Comparison of ENCODE assay signal across 9 cellular contexts in genomic region chr2:160205511-160205910, GRCh38. TPM values are rescaled to one million over a fixed set of nuclear protein-coding genes. Genes with fewer than 3 reads are reported as not detected.
DNase-seq lines count a peak whose midpoint lies in the region; ATAC-seq and TF ChIP-seq lines count a peak whose summit lies in the region.
"Had no signal": no experiment of that assay in that cellular context is flagged by ENCODE, and none has a peak within 500 bp of the region (broad histone marks: within the 10 kb centered on the region; RNA-seq: fewer than 3 reads in every experiment).

No MANE protein-coding gene starts in this region.

- H3K4ac ChIP-seq in IMR-90 (ENCODE audit: low read depth, low read length): peak overlapping the region; percentile 78

- H2BK20ac ChIP-seq in IMR-90 (ENCODE audit: low read depth, low read length): peak overlapping the region; percentile 89

- CTCF ChIA-PET in IMR-90 (lab: Yijun Ruan, JAX): interaction anchor here (0.6 to 1.3 kb wide), 2 partner anchors 94 to 96 kb away, joined by 3 to 6 read pairs; no protein-coding TSS in a partner anchor

- H2BK15ac ChIP-seq in IMR-90 (ENCODE audit: low read depth, low read length): peak overlapping the region; percentile 67; the same call in 2 of the 3 replicates

- H4K20me1 ChIP-seq in IMR-90 (ENCODE audit: insufficient read depth, low read length): no peaks in the 10 kb centered on the region
- H4K20me1 ChIP-seq in neural progenitor cell (ENCODE audit: low read depth): no peaks in the 10 kb centered on the region

- no peak for TF ChIP-seq POLR2A in IMR-90 (IDR thresholded peaks at IDR 0.05; ENCODE audit: low read depth, low read length)

- H3K4me3 Mint-ChIP-seq in chondrocyte (ENCODE audit: unreplicated experiment) (peak overlapping the region; percentile 61), neural progenitor cell (no peak overlapping the region)

- POLR2A ChIA-PET in IMR-90 (lab: Charles Lee; ENCODE audit: unreplicated experiment): no interaction called here

- intact Hi-C loops in IMR-90 (cut with micrococcal nuclease): no loop called here
- intact Hi-C loops in mucosa of descending colon (cut with DNase I, micrococcal nuclease): no loop called here
- intact Hi-C loops in head of caudate nucleus (cut with DNase I): no loop called here

- H3K27ac ChIP-seq in ACC112 (ENCODE audit: low read depth, low read length) (peak overlapping the region; percentile 94), IMR-90 (ENCODE audit: insufficient read depth, low read length) (0 out of 2 replicates have a peak overlapping the region, but pooled peaks have one; percentile 6), neural progenitor cell (no peak overlapping the region)

- H2AFZ ChIP-seq in ACC112 (ENCODE audit: low read length, unreplicated experiment) (peak overlapping the region; percentile 72), IMR-90 (replicated peaks; ENCODE audit: low read length, poor library complexity) (peak overlapping the region; percentile 80), neural progenitor cell (replicated peaks) (no peak overlapping the region)

- DNase-seq in IMR-90: peak; percentile 97
- no peak for DNase-seq in chondrocyte (ENCODE audit: low spot score)
- peak; percentile 64 to 82 (median 80) for DNase-seq in mucosa of descending colon
- no peak for DNase-seq in OCI-M2 (lab: John Stamatoyannopoulos, UW; ENCODE audit: unreplicated experiment)
- no peak for DNase-seq in amygdala (lab: John Stamatoyannopoulos, UW)
- no peak for DNase-seq in head of caudate nucleus
- DNase-seq in neural progenitor cell (ENCODE audit: low spot score): no peak

- H4K8ac ChIP-seq in IMR-90 (ENCODE audit: low read depth in 2 of 2, low read length in 2 of 2): peak overlapping the region; percentile 48 to 52; a peak in 3 of 4 replicates

- peak overlapping the region; percentile 59 for H2AK5ac ChIP-seq in IMR-90 (ENCODE audit: low read depth, low read length)

- no peaks in the 10 kb centered on the region for H3K9me3 ChIP-seq in IMR-90 (ENCODE audit: control insufficient read depth, insufficient read depth, low read length)
- H3K9me3 ChIP-seq in mucosa of descending colon: no peaks in the 10 kb centered on the region
- H3K9me3 ChIP-seq in neural progenitor cell (ENCODE audit: low read depth): no peaks in the 10 kb centered on the region

- peak overlapping the region; percentile 76 for H4K91ac ChIP-seq in IMR-90 (ENCODE audit: insufficient read depth, low read depth, low read length)

- dilution Hi-C loops in IMR-90 (cut with HindIII; ENCODE audit: low sequenced_read_pairs, unreplicated experiment): no loop called here

- peak overlapping the region; percentile 68 for H2BK5ac ChIP-seq in IMR-90 (ENCODE audit: low read depth, low read length, poor library complexity, severe bottlenecking)

- H3K27ac Mint-ChIP-seq in chondrocyte (ENCODE audit: unreplicated experiment): peak overlapping the region; percentile 96
- H3K27ac Mint-ChIP-seq in neural progenitor cell: no peak overlapping the region

- in situ Hi-C loops in IMR-90 (cut with MboI; ENCODE audit: low sequenced_read_pairs): no loop called here

- peak overlapping the region; percentile 36; the same call in 1 of the 2 replicates for H3K56ac ChIP-seq in IMR-90 (ENCODE audit: extremely low read depth, insufficient read depth, low read length)

- peak overlapping the region; percentile 42 for H3K18ac ChIP-seq in IMR-90 (ENCODE audit: low read depth, low read length)

- BruUV-seq in IMR-90 (replicated peaks; lab: Mats Ljungman, UMichigan): no TSS peak

- peaks cover 61% of the 10 kb centered on the region for H3K4me1 ChIP-seq in ACC112 (ENCODE audit: control insufficient read depth, insufficient read depth, low read length, unreplicated experiment)
- peaks cover 34% of the 10 kb centered on the region for H3K4me1 ChIP-seq in IMR-90 (ENCODE audit: control insufficient read depth, insufficient read depth, low read length)
- peaks cover 19% of the 10 kb centered on the region for H3K4me1 ChIP-seq in mucosa of descending colon (ENCODE audit: low read depth)
- H3K4me1 ChIP-seq in neural progenitor cell: peaks cover 12% of the 10 kb centered on the region

- peak; percentile 24; the same call in 1 of the 2 replicates for TF ChIP-seq RAD21 in IMR-90 (IDR thresholded peaks at IDR 0.05; ENCODE audit: low read length)

- H3K9ac ChIP-seq in IMR-90 (ENCODE audit: low read depth, low read length) (no peak overlapping the region), neural progenitor cell (no peak overlapping the region)

- H3K23ac ChIP-seq in IMR-90 (ENCODE audit: low read depth, low read length): peak overlapping the region; percentile 23; the same call in 1 of the 2 replicates

- H3K4me3 ChIP-seq in ACC112 (ENCODE audit: low read depth, low read length): peak overlapping the region; percentile 16; the same call in 1 of the 2 replicates
- no peak overlapping the region for H3K4me3 ChIP-seq in IMR-90 (ENCODE audit: insufficient read depth, low read depth, low read length)
- no peak overlapping the region for H3K4me3 ChIP-seq in mucosa of descending colon
- no peak overlapping the region for H3K4me3 ChIP-seq in neural progenitor cell

- peak overlapping the region; percentile 29 for H2AK9ac ChIP-seq in IMR-90 (replicated peaks; ENCODE audit: low read depth, low read length, poor library complexity)

- H3K36me3 ChIP-seq in ACC112 (ENCODE audit: insufficient read depth, low read length) (no peaks in the 10 kb centered on the region), IMR-90 (ENCODE audit: control insufficient read depth, insufficient read depth, low read length) (no peaks in the 10 kb centered on the region), mucosa of descending colon (ENCODE audit: low read depth) (no peaks in the 10 kb centered on the region), neural progenitor cell (no peaks in the 10 kb centered on the region)

- peaks cover 24% of the 10 kb centered on the region for H3F3A ChIP-seq in neural progenitor cell (ENCODE audit: low read depth)

- peak overlapping the region; percentile 85 for H2BK120ac ChIP-seq in IMR-90 (ENCODE audit: low read depth, low read length)

- H3K9me1 ChIP-seq in IMR-90 (ENCODE audit: insufficient read depth, low read length): peaks cover 34% of the 10 kb centered on the region

- WGBS in IMR-90 (ENCODE audit: extremely low coverage in 2 of 2, insufficient read length in 1 of 2), 2 experiments: 27% methylated on average over 5 of the region's 7 CpGs; no CpG with 5 or more reads in 1 of the 2 experiments

- H4K5ac ChIP-seq in IMR-90 (ENCODE audit: low read depth, low read length): peak overlapping the region; percentile 38; the same call in 1 of the 2 replicates

- H3K36me3 Mint-ChIP-seq in chondrocyte (ENCODE audit: low read depth) (peaks cover 5% of the 10 kb centered on the region), neural progenitor cell (peaks cover 2% of the 10 kb centered on the region)

- 0 out of 4 replicates have a peak, but pooled peaks cover 0 to 7% of the 10 kb centered on the region in 2 experiments for H3K79me1 ChIP-seq in IMR-90 (ENCODE audit: low read depth in 1 of 2, low read length in 2 of 2)

- TF ChIP-seq CTCF in IMR-90 (conservative IDR thresholded peaks at IDR 0.05; ENCODE audit: low read depth, low read length): no peak
- no peak for TF ChIP-seq CTCF in chondrocyte (IDR thresholded peaks at IDR 0.05)
- TF ChIP-seq CTCF in mucosa of descending colon (IDR thresholded peaks at IDR 0.05): no peak
- TF ChIP-seq CTCF in neural progenitor cell (IDR thresholded peaks at IDR 0.05): no peak

- peak overlapping the region; percentile 72 for H3K14ac ChIP-seq in IMR-90 (replicated peaks; ENCODE audit: low read depth, low read length)

- H3K9me3 Mint-ChIP-seq in chondrocyte (ENCODE audit: low read depth): peaks cover 6% of the 10 kb centered on the region
- H3K9me3 Mint-ChIP-seq in neural progenitor cell: peaks cover 16% of the 10 kb centered on the region

- ATAC-seq in IMR-90 (ENCODE audit: low read depth) (peak; percentile 60), mucosa of descending colon (peak; percentile 88)
- ATAC-seq: left lobe of liver had no signal

- H3K27me3 ChIP-seq in ACC112 (ENCODE audit: insufficient read depth, low read length) (no peaks in the 10 kb centered on the region), IMR-90 (ENCODE audit: control insufficient read depth, insufficient read depth, low read length) (no peaks in the 10 kb centered on the region), neural progenitor cell (no peaks in the 10 kb centered on the region)

- no peaks in the 10 kb centered on the region for H3K27me3 Mint-ChIP-seq in chondrocyte (ENCODE audit: low read depth)
- no peaks in the 10 kb centered on the region for H3K27me3 Mint-ChIP-seq in neural progenitor cell (ENCODE audit: insufficient read depth, low read depth)

- no peaks in the 10 kb centered on the region for H3K79me2 ChIP-seq in ACC112 (ENCODE audit: control insufficient read depth, insufficient read depth, low read length, unreplicated experiment)
- no peaks in the 10 kb centered on the region for H3K79me2 ChIP-seq in neural progenitor cell (ENCODE audit: low read depth)

- H3K4me2 ChIP-seq in IMR-90 (ENCODE audit: low read depth, low read length) (0 out of 2 replicates have a peak overlapping the region, but pooled peaks have one; percentile 13), neural progenitor cell (no peak overlapping the region)

- peaks cover 86% of the 10 kb centered on the region for H3K4me1 Mint-ChIP-seq in chondrocyte (ENCODE audit: low read depth)
- peaks cover 27% of the 10 kb centered on the region for H3K4me1 Mint-ChIP-seq in neural progenitor cell

TF ChIP-seq in IMR-90, 13 proteins besides CTCF, POLR2A, EP300 and RAD21 (continues in another document):
- TF ChIP-seq NFE2L2 (IDR thresholded peaks at IDR 0.05; ENCODE audit: low read depth, low read length): peak; percentile 5; the same call in 1 of the 2 replicates
- peak; percentile 18 for TF ChIP-seq RCOR1 (IDR thresholded peaks at IDR 0.05; ENCODE audit: insufficient replicate concordance, low read length)
- TF ChIP-seq CHD1 (IDR thresholded peaks at IDR 0.05; ENCODE audit: low read depth, low read length): 0 out of 2 replicates have a peak, but pooled peaks have one; percentile 68
- TF ChIP-seq MAZ (IDR thresholded peaks at IDR 0.05; ENCODE audit: borderline replicate concordance, low read depth, low read length): no peak
- TF ChIP-seq FOS (IDR thresholded peaks at IDR 0.05; ENCODE audit: low read depth, low read length): peak; percentile 78
- TF ChIP-seq MAFK (IDR thresholded peaks at IDR 0.05; ENCODE audit: low read depth, low read length): no peak
- TF ChIP-seq MXI1 (IDR thresholded peaks at IDR 0.05; ENCODE audit: borderline replicate concordance, low read depth, low read length): no peak
- no peak for TF ChIP-seq SMC3 (IDR thresholded peaks at IDR 0.05; ENCODE audit: low read depth, low read length)
- peak; percentile 56 for TF ChIP-seq BHLHE40 (IDR thresholded peaks at IDR 0.05; ENCODE audit: low read depth, low read length)

RNA-seq across cellular contexts. Expression of gene ITGB6, which starts 5.4 kb away (rescaled TPM):
- under 0.01 TPM in 1 of 2 replicates, not detected in the other for total RNA-seq in IMR-90 (2012; rRNA removed)
- not detected in 2 replicates for polyA plus RNA-seq in IMR-90 (2012; rRNA removed)
- not detected in 2 replicates for polyA plus RNA-seq in IMR-90 (2012; cell fraction: cytosol; rRNA removed)
- 0.02 TPM in 1 of 2 replicates, not detected in the other for polyA plus RNA-seq in IMR-90 (2012; cell fraction: nucleus; rRNA removed; ENCODE audit: low replicate concordance)
- 2.0 to 2.3 TPM (median 2.2 TPM) in 3 replicates for total RNA-seq in chondrocyte
- total RNA-seq in mucosa of descending colon: 10 to 100 TPM in 2 of 3 donors, 1 to 10 TPM in 1; 9.0 to 35.7 (median 16.2) TPM
- total RNA-seq in neural progenitor cell (ENCODE audit: low replicate concordance): not detected in 2 replicates

Comparison
In these comparisons a context has a peak if more than half of its experiments do, and no peak if none do; other contexts are left out.
1. DNase-seq: peak in IMR-90 (single experiment) and mucosa of descending colon (3 of 3); none in chondrocyte (single experiment), OCI-M2 (single experiment), amygdala (0 of 56), head of caudate nucleus (0 of 42) and neural progenitor cell (single experiment).